10 cellular contexts compared by ENCODE assay signal in genomic region chr6:16725145-16725864, GRCh38. TPM values are rescaled to one million over a fixed set of nuclear protein-coding genes. Genes with fewer than 3 reads are reported as not detected.
DNase-seq lines count a peak whose midpoint lies in the region; ATAC-seq and TF ChIP-seq lines count a peak whose summit lies in the region.
"Had no signal": no experiment of that assay in that cellular context is flagged by ENCODE, and none has a peak within 500 bp of the region (broad histone marks: within the 10 kb centered on the region; RNA-seq: fewer than 3 reads in every experiment).

No MANE protein-coding gene starts in this region.

- peaks cover 41 to 97% (median 55%) of the 10 kb centered on the region in 3 donors for H3K4me1 ChIP-seq in esophagus squamous epithelium

- H3K27me3 ChIP-seq in esophagus squamous epithelium, result no peaks in the 10 kb centered on the region

- H3K36me3 ChIP-seq in esophagus squamous epithelium, result no peaks in the 10 kb centered on the region

- no peak for TF ChIP-seq POLR2A in esophagus squamous epithelium (IDR thresholded peaks at IDR 0.05)

- ATAC-seq in HG03457 (IDR thresholded peaks at IDR 0.05; ENCODE audit: unreplicated experiment), result no peak
- ATAC-seq: activated CD8-positive, alpha-beta memory T cell treated with anti-CD3 and anti-CD28 coated beads, Interleukin-2, amount 10 ng/mL, durations not matched to agents 7 days and 5 days had no signal

- no peaks in the 10 kb centered on the region for H3K9me3 ChIP-seq in esophagus squamous epithelium

- H3K27ac Mint-ChIP-seq in osteocyte (ENCODE audit: unreplicated experiment), result peak overlapping the region; percentile 85
- H3K27ac Mint-ChIP-seq: activated CD8-positive, alpha-beta memory T cell treated with anti-CD3 and anti-CD28 coated beads, Interleukin-2, amount 10 ng/mL, durations not matched to agents 7 days and 5 days had no signal

- peaks cover 1% of the 10 kb centered on the region for H3K36me3 Mint-ChIP-seq in osteocyte (ENCODE audit: unreplicated experiment)

- DNase-seq in AML-193 (lab: John Stamatoyannopoulos, UW) (peak; percentile 46 to 50), NCI-H226 (peak; percentile 66), esophagus squamous epithelium (lab: John Stamatoyannopoulos, UW) (no peak), osteocyte (ENCODE audit: extremely low spot score, unreplicated experiment) (no peak), DMS79 (lab: John Stamatoyannopoulos, UW) (no peak), NCI-H1048 (lab: John Stamatoyannopoulos, UW) (no peak), NCI-H748 treated with DMSO at 0.1 percent for 48 hours (lab: John Stamatoyannopoulos, UW) (no peak)
- DNase-seq: activated CD8-positive, alpha-beta memory T cell treated with anti-CD3 and anti-CD28 coated beads, Interleukin-2, amount 10 ng/mL, durations not matched to agents 7 days and 5 days; NCI-H2029 treated with DMSO at 0.1 percent for 48 hours had no signal

- peak overlapping the region; percentile 64 to 83 (median 78) for H3K27ac ChIP-seq in esophagus squamous epithelium

- H3K27me3 Mint-ChIP-seq in osteocyte (ENCODE audit: unreplicated experiment), result no peaks in the 10 kb centered on the region
- H3K27me3 Mint-ChIP-seq: activated CD8-positive, alpha-beta memory T cell treated with anti-CD3 and anti-CD28 coated beads, Interleukin-2, amount 10 ng/mL, durations not matched to agents 7 days and 5 days had no signal

- no peaks in the 10 kb centered on the region for H3K9me3 Mint-ChIP-seq in osteocyte (ENCODE audit: unreplicated experiment)

- H3K4me1 Mint-ChIP-seq in osteocyte (ENCODE audit: unreplicated experiment), result peaks cover 72% of the 10 kb centered on the region

- TF ChIP-seq CTCF in esophagus squamous epithelium (IDR thresholded peaks at IDR 0.05) (no peak), osteocyte (IDR thresholded peaks at IDR 0.05) (no peak)

- 31 to 38% methylated on average over 7 of the region's 7 CpGs for WGBS in esophagus squamous epithelium, 2 donors

- peak overlapping the region; percentile 40 for H3K4me3 Mint-ChIP-seq in osteocyte (ENCODE audit: unreplicated experiment)
- H3K4me3 Mint-ChIP-seq: activated CD8-positive, alpha-beta memory T cell treated with anti-CD3 and anti-CD28 coated beads, Interleukin-2, amount 10 ng/mL, durations not matched to agents 7 days and 5 days had no signal

- H3K4me3 ChIP-seq in esophagus squamous epithelium, result peak overlapping the region in 2 of 4 donors; percentile 5 to 43

- intact Hi-C loops in esophagus squamous epithelium (cut with DNase I), result no loop called here

RNA-seq across cellular contexts. Expression of gene ATXN1, which starts 36.0 kb away (rescaled TPM):
- total RNA-seq in esophagus squamous epithelium (10 to 100 TPM; 17.5 to 50.5 (median 28.5) TPM), osteocyte (51.6 and 54.4 TPM in 2 replicates)

Comparison
In these comparisons a context has a peak if more than half of its experiments do, and no peak if none do; other contexts are left out.
1. DNase-seq: peak in AML-193 (2 of 2) and NCI-H226 (single experiment); none in esophagus squamous epithelium (single experiment), osteocyte (single experiment), DMS79 (single experiment), NCI-H1048 (single experiment) and NCI-H748 treated with DMSO at 0.1 percent for 48 hours (single experiment).